2 cellular contexts compared by ENCODE assay signal in the genomic region with DNA sequence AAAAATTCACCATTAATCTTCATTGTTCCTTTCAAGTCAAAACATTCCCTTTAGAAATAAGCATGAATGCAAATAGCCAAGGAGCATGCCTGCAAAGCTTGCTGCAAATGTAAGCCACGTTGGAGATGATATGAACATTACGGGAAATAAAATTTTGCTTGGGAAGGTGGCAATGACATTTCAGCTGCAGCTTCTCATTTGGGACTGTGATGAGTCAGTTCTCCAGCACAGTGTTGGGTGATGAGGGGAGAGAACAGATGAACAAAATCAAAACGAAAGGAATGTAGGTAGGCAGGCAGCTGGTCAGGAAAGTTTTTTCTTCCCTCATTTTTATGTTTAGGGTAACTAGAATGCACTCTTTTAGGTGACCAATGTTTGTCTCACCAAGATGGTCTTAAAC.
TF ChIP-seq lines count a peak whose summit lies in the region.

No MANE protein-coding gene starts in this region.

TF ChIP-seq in GM23338, 12 proteins besides CTCF, POLR2A, EP300 and RAD21:
- TF ChIP-seq, protein P1, sequence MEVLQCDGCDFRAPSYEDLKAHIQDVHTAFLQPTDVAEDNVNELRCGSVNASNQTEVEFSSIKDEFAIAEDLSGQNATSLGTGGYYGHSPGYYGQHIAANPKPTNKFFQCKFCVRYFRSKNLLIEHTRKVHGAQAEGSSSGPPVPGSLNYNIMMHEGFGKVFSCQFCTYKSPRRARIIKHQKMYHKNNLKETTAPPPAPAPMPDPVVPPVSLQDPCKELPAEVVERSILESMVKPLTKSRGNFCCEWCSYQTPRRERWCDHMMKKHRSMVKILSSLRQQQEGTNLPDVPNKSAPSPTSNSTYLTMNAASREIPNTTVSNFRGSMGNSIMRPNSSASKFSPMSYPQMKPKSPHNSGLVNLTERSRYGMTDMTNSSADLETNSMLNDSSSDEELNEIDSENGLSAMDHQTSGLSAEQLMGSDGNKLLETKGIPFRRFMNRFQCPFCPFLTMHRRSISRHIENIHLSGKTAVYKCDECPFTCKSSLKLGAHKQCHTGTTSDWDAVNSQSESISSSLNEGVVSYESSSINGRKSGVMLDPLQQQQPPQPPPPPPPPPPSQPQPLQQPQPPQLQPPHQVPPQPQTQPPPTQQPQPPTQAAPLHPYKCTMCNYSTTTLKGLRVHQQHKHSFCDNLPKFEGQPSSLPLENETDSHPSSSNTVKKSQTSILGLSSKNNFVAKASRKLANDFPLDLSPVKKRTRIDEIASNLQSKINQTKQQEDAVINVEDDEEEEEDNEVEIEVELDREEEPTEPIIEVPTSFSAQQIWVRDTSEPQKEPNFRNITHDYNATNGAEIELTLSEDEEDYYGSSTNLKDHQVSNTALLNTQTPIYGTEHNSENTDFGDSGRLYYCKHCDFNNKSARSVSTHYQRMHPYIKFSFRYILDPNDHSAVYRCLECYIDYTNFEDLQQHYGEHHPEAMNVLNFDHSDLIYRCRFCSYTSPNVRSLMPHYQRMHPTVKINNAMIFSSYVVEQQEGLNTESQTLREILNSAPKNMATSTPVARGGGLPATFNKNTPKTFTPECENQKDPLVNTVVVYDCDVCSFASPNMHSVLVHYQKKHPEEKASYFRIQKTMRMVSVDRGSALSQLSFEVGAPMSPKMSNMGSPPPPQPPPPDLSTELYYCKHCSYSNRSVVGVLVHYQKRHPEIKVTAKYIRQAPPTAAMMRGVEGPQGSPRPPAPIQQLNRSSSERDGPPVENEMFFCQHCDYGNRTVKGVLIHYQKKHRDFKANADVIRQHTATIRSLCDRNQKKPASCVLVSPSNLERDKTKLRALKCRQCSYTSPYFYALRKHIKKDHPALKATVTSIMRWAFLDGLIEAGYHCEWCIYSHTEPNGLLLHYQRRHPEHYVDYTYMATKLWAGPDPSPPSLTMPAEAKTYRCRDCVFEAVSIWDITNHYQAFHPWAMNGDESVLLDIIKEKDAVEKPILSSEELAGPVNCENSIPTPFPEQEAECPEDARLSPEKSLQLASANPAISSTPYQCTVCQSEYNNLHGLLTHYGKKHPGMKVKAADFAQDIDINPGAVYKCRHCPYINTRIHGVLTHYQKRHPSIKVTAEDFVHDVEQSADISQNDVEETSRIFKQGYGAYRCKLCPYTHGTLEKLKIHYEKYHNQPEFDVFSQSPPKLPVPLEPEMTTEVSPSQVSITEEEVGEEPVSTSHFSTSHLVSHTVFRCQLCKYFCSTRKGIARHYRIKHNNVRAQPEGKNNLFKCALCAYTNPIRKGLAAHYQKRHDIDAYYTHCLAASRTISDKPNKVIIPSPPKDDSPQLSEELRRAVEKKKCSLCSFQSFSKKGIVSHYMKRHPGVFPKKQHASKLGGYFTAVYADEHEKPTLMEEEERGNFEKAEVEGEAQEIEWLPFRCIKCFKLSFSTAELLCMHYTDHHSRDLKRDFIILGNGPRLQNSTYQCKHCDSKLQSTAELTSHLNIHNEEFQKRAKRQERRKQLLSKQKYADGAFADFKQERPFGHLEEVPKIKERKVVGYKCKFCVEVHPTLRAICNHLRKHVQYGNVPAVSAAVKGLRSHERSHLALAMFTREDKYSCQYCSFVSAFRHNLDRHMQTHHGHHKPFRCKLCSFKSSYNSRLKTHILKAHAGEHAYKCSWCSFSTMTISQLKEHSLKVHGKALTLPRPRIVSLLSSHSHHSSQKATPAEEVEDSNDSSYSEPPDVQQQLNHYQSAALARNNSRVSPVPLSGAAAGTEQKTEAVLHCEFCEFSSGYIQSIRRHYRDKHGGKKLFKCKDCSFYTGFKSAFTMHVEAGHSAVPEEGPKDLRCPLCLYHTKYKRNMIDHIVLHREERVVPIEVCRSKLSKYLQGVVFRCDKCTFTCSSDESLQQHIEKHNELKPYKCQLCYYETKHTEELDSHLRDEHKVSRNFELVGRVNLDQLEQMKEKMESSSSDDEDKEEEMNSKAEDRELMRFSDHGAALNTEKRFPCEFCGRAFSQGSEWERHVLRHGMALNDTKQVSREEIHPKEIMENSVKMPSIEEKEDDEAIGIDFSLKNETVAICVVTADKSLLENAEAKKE (CRISPR knock-in tag; IDR thresholded peaks at IDR 0.05): no peak
- TF ChIP-seq, protein P2, sequence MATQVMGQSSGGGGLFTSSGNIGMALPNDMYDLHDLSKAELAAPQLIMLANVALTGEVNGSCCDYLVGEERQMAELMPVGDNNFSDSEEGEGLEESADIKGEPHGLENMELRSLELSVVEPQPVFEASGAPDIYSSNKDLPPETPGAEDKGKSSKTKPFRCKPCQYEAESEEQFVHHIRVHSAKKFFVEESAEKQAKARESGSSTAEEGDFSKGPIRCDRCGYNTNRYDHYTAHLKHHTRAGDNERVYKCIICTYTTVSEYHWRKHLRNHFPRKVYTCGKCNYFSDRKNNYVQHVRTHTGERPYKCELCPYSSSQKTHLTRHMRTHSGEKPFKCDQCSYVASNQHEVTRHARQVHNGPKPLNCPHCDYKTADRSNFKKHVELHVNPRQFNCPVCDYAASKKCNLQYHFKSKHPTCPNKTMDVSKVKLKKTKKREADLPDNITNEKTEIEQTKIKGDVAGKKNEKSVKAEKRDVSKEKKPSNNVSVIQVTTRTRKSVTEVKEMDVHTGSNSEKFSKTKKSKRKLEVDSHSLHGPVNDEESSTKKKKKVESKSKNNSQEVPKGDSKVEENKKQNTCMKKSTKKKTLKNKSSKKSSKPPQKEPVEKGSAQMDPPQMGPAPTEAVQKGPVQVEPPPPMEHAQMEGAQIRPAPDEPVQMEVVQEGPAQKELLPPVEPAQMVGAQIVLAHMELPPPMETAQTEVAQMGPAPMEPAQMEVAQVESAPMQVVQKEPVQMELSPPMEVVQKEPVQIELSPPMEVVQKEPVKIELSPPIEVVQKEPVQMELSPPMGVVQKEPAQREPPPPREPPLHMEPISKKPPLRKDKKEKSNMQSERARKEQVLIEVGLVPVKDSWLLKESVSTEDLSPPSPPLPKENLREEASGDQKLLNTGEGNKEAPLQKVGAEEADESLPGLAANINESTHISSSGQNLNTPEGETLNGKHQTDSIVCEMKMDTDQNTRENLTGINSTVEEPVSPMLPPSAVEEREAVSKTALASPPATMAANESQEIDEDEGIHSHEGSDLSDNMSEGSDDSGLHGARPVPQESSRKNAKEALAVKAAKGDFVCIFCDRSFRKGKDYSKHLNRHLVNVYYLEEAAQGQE (IDR thresholded peaks at IDR 0.05; ENCODE audit: unreplicated experiment): no peak
- TF ChIP-seq ZNF114 (CRISPR knock-in tag; IDR thresholded peaks at IDR 0.05): no peak
- TF ChIP-seq STAT1 (IDR thresholded peaks at IDR 0.05; ENCODE audit: unreplicated experiment): no peak
- TF ChIP-seq JUNB (IDR thresholded peaks at IDR 0.05; ENCODE audit: unreplicated experiment): no peak
- no peak for TF ChIP-seq EZH2phosphoT487 (IDR thresholded peaks at IDR 0.05; ENCODE audit: unreplicated experiment)
- TF ChIP-seq NANOG (IDR thresholded peaks at IDR 0.05; ENCODE audit: borderline replicate concordance): no peak
- no peak for TF ChIP-seq POLR2AphosphoS5 (IDR thresholded peaks at IDR 0.05; ENCODE audit: low read depth)
- no peak for TF ChIP-seq EZH2 (IDR thresholded peaks at IDR 0.05; ENCODE audit: low read depth, unreplicated experiment)
- TF ChIP-seq, protein P3, sequence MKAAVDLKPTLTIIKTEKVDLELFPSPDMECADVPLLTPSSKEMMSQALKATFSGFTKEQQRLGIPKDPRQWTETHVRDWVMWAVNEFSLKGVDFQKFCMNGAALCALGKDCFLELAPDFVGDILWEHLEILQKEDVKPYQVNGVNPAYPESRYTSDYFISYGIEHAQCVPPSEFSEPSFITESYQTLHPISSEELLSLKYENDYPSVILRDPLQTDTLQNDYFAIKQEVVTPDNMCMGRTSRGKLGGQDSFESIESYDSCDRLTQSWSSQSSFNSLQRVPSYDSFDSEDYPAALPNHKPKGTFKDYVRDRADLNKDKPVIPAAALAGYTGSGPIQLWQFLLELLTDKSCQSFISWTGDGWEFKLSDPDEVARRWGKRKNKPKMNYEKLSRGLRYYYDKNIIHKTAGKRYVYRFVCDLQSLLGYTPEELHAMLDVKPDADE (IDR thresholded peaks at IDR 0.05): no peak

TF ChIP-seq in IMR-90, 13 proteins besides CTCF, POLR2A, EP300 and RAD21:
- TF ChIP-seq FOS (IDR thresholded peaks at IDR 0.05; ENCODE audit: low read depth, low read length) (no peak), MAFK (IDR thresholded peaks at IDR 0.05; ENCODE audit: low read depth, low read length) (no peak), RCOR1 (IDR thresholded peaks at IDR 0.05; ENCODE audit: insufficient replicate concordance, low read length) (no peak), BHLHE40 (IDR thresholded peaks at IDR 0.05; ENCODE audit: low read depth, low read length) (no peak), RFX5 (IDR thresholded peaks at IDR 0.05; ENCODE audit: low read depth, low read length) (no peak), MAZ (IDR thresholded peaks at IDR 0.05; ENCODE audit: borderline replicate concordance, low read depth, low read length) (no peak), NFE2L2 (IDR thresholded peaks at IDR 0.05; ENCODE audit: low read depth, low read length) (no peak), CEBPB (IDR thresholded peaks at IDR 0.05; ENCODE audit: low read depth, low read length) (no peak), SMC3 (IDR thresholded peaks at IDR 0.05; ENCODE audit: low read depth, low read length) (no peak)
